ENCODE assay signal across 29 cellular contexts in genomic region chr14:28245216-28245615, GRCh38.
"Had no signal": no experiment of that assay in that cellular context is flagged by ENCODE, and none has a peak within 500 bp of the region (broad histone marks: within the 10 kb centered on the region; RNA-seq: fewer than 3 reads in every experiment).

No MANE protein-coding gene starts in this region.

- H3K27me3 Mint-ChIP-seq: stimulated activated memory B cell treated with anti-CD40 and anti-IgM and Interleukin-4, amounts not matched to agents 10 μg/mL and 1 μg/mL and 100 μg/mL, for 72 hours; stimulated activated naive B cell treated with anti-CD40 and anti-IgM and Interleukin-4, amounts not matched to agents 10 μg/mL and 1 μg/mL and 100 μg/mL, for 72 hours; stimulated activated naive CD8-positive, alpha-beta T cell treated with anti-CD3 and anti-CD28 coated beads, Interleukin-15, amount 100 ng/mL, for 72 hours; stimulated activated naive CD8-positive, alpha-beta T cell treated with anti-CD3 and anti-CD28 coated beads, Interleukin-15, Interleukin-2, amounts not matched to agents 100 ng/mL and 50 ng/mL, for 24 hours; type B pancreatic cell had no signal

- H3K36me3 Mint-ChIP-seq: stimulated activated effector memory CD8-positive, alpha-beta T cell treated with anti-CD3 and anti-CD28 coated beads, Interleukin-12 subunit alpha, Interleukin-12 subunit beta, amount 100 ng/mL, for 72 hours; stimulated activated memory B cell treated with anti-CD40 and anti-IgM and Interleukin-4, amounts not matched to agents 10 μg/mL and 1 μg/mL and 100 μg/mL, for 72 hours; stimulated activated naive B cell treated with anti-CD40 and anti-IgM and Interleukin-4, amounts not matched to agents 10 μg/mL and 1 μg/mL and 100 μg/mL, for 72 hours; type B pancreatic cell had no signal

- H3K36me3 ChIP-seq: stomach, suprapubic skin, thoracic aorta, thyroid gland, tibial artery, tibial nerve, transverse colon, upper lobe of left lung, upper lobe of right lung, uterus, vagina had no signal

- FAIRE-seq: urothelium cell line had no signal

- H3K9me3 ChIP-seq: suprapubic skin, testis, thoracic aorta, thyroid gland, tibial artery, tibial nerve, transverse colon, upper lobe of left lung, upper lobe of right lung, uterus, vagina had no signal

- DNase-seq: stimulated activated CD4-positive, alpha-beta T cell treated with anti-CD3 and anti-CD28 coated beads, Interleukin-2, amount 100 ng/mL, for 48 hours; stimulated activated CD4-positive, alpha-beta T cell treated with anti-CD3 and anti-CD28 coated beads, Interleukin-4, amount 100 ng/mL, for 1 hour; stimulated activated CD4-positive, alpha-beta T cell treated with anti-CD3 and anti-CD28 coated beads, Interleukin-4, amount 100 ng/mL, for 24 hours; stimulated activated CD4-positive, alpha-beta T cell treated with anti-CD3 and anti-CD28 coated beads, Interleukin-4, amount 100 ng/mL, for 4 hours; stimulated activated CD8-positive, alpha-beta memory T cell treated with anti-CD3 and anti-CD28 coated beads, Interleukin-4, amount 100 ng/mL, for 48 hours; stimulated activated naive B cell treated with anti-CD40 and anti-IgM and Interleukin-4, amounts not matched to agents 10 μg/mL and 1 μg/mL and 100 μg/mL, for 72 hours; stimulated activated naive CD4-positive, alpha-beta T cell; stimulated activated naive CD4-positive, alpha-beta T cell treated with Interleukin-2 at 50 U/mL for 16 hours; stimulated activated naive CD8-positive, alpha-beta T cell treated with anti-CD3 and anti-CD28 coated beads, Interleukin-15, amount 100 ng/mL, for 72 hours; stimulated activated naive CD8-positive, alpha-beta T cell treated with anti-CD3 and anti-CD28 coated beads, Interleukin-15, Interleukin-2, amounts not matched to agents 100 U/mL and 50 U/mL, for 24 hours; stomach; substantia nigra; testis; thyroid gland; tibial artery; transverse colon; trophoblast cell; upper lobe of left lung; upper lobe of right lung; uterus had no signal

- H3K4me1 ChIP-seq: stomach, suprapubic skin, testis, thyroid gland, tibial artery, tibial nerve, transverse colon, upper lobe of left lung, upper lobe of right lung, uterus, vagina had no signal

- ATAC-seq: stimulated activated effector memory CD8-positive, alpha-beta T cell treated with anti-CD3 and anti-CD28 coated beads, Interleukin-12 subunit alpha, Interleukin-12 subunit beta, amount 100 ng/mL, for 72 hours; stimulated activated memory B cell treated with anti-CD40 and anti-IgM and Interleukin-4, amounts not matched to agents 10 μg/mL and 1 μg/mL and 100 μg/mL, for 72 hours; stimulated activated naive B cell treated with anti-CD40 and anti-IgM and Interleukin-4, amounts not matched to agents 10 μg/mL and 1 μg/mL and 100 μg/mL, for 72 hours; stimulated activated naive CD8-positive, alpha-beta T cell treated with anti-CD3 and anti-CD28 coated beads, Interleukin-15, amount 100 ng/mL, for 72 hours; stimulated activated naive CD8-positive, alpha-beta T cell treated with anti-CD3 and anti-CD28 coated beads, Interleukin-15, Interleukin-2, amounts not matched to agents 100 U/mL and 50 U/mL, for 24 hours; upper lobe of right lung had no signal

- H3K4me1 Mint-ChIP-seq: stimulated activated effector memory CD8-positive, alpha-beta T cell treated with anti-CD3 and anti-CD28 coated beads, Interleukin-12 subunit alpha, Interleukin-12 subunit beta, amount 100 ng/mL, for 72 hours; stimulated activated memory B cell treated with anti-CD40 and anti-IgM and Interleukin-4, amounts not matched to agents 10 μg/mL and 1 μg/mL and 100 μg/mL, for 72 hours; stimulated activated naive B cell treated with anti-CD40 and anti-IgM and Interleukin-4, amounts not matched to agents 10 μg/mL and 1 μg/mL and 100 μg/mL, for 72 hours; stimulated activated naive CD8-positive, alpha-beta T cell treated with anti-CD3 and anti-CD28 coated beads, Interleukin-15, amount 100 ng/mL, for 72 hours had no signal

- H3K4me3 Mint-ChIP-seq: stimulated activated effector memory CD8-positive, alpha-beta T cell treated with anti-CD3 and anti-CD28 coated beads, Interleukin-12 subunit alpha, Interleukin-12 subunit beta, amount 100 ng/mL, for 72 hours; stimulated activated memory B cell treated with anti-CD40 and anti-IgM and Interleukin-4, amounts not matched to agents 10 μg/mL and 1 μg/mL and 100 μg/mL, for 72 hours; stimulated activated naive B cell treated with anti-CD40 and anti-IgM and Interleukin-4, amounts not matched to agents 10 μg/mL and 1 μg/mL and 100 μg/mL, for 72 hours; stimulated activated naive CD8-positive, alpha-beta T cell treated with anti-CD3 and anti-CD28 coated beads, Interleukin-15, amount 100 ng/mL, for 72 hours; stimulated activated naive CD8-positive, alpha-beta T cell treated with anti-CD3 and anti-CD28 coated beads, Interleukin-15, Interleukin-2, amounts not matched to agents 100 ng/mL and 50 ng/mL, for 24 hours; type B pancreatic cell had no signal

- H3K4me3 ChIP-seq: stomach, suprapubic skin, testis, thoracic aorta, thyroid gland, tibial artery, tibial nerve, transverse colon, upper lobe of left lung, upper lobe of right lung, uterus, vagina had no signal

- H3K27me3 ChIP-seq: stomach, suprapubic skin, testis, thyroid gland, tibial artery, tibial nerve, transverse colon, upper lobe of left lung, upper lobe of right lung, uterus, vagina had no signal

- H3K27ac Mint-ChIP-seq: stimulated activated effector memory CD8-positive, alpha-beta T cell treated with anti-CD3 and anti-CD28 coated beads, Interleukin-12 subunit alpha, Interleukin-12 subunit beta, amount 100 ng/mL, for 72 hours; stimulated activated memory B cell treated with anti-CD40 and anti-IgM and Interleukin-4, amounts not matched to agents 10 μg/mL and 1 μg/mL and 100 μg/mL, for 72 hours; stimulated activated naive B cell treated with anti-CD40 and anti-IgM and Interleukin-4, amounts not matched to agents 10 μg/mL and 1 μg/mL and 100 μg/mL, for 72 hours; stimulated activated naive CD8-positive, alpha-beta T cell treated with anti-CD3 and anti-CD28 coated beads, Interleukin-15, amount 100 ng/mL, for 72 hours; stimulated activated naive CD8-positive, alpha-beta T cell treated with anti-CD3 and anti-CD28 coated beads, Interleukin-15, Interleukin-2, amounts not matched to agents 100 ng/mL and 50 ng/mL, for 24 hours; type B pancreatic cell had no signal

- H3K27ac ChIP-seq: stomach, suprapubic skin, testis, thoracic aorta, thyroid gland, tibial artery, tibial nerve, transverse colon, upper lobe of left lung, upper lobe of right lung, uterus, vagina had no signal
